11 cellular contexts compared by ENCODE assay signal in genomic region chr21:24514081-24514733, GRCh38.
DNase-seq lines count a peak whose midpoint lies in the region; ATAC-seq, FAIRE-seq and TF ChIP-seq lines count a peak whose summit lies in the region.
"Had no signal": no experiment of that assay in that cellular context is flagged by ENCODE, and none has a peak within 500 bp of the region (broad histone marks: within the 10 kb centered on the region; RNA-seq: fewer than 3 reads in every experiment).

No MANE protein-coding gene starts in this region.

- no peak overlapping the region for H3K27ac ChIP-seq in pancreas
- H3K27ac ChIP-seq: upper lobe of left lung had no signal

- ATAC-seq in GM21576 (IDR thresholded peaks at IDR 0.05; ENCODE audit: unreplicated experiment) (no peak), pancreas (no peak)
- ATAC-seq: naive thymus-derived CD4-positive, alpha-beta T cell had no signal

- peak; percentile 31 for DNase-seq in CD1c-positive myeloid dendritic cell (ENCODE audit: extremely low spot score)
- peak; percentile 10 for DNase-seq in KBM-7
- DNase-seq in RPMI8226: peak; percentile 3
- peak; percentile 0 for DNase-seq in iris pigment epithelial cell (ENCODE audit: low read depth)
- DNase-seq in activated T-cell treated with anti-CD3 and anti-CD28 coated beads, Interleukin-2, amount 50 U/mL, for 1 hour: no peak
- no peak for DNase-seq in pancreas
- DNase-seq in activated CD4-positive, alpha-beta T cell treated with anti-CD3 and anti-CD28 coated beads, Interleukin-2, amount 50 U/mL, for 48 hours: no peak
- DNase-seq: upper lobe of left lung had no signal

- FAIRE-seq in pancreas (lab: Jason Lieb, UNC): no peak
- FAIRE-seq: GM18507 had no signal

- H3K4me1 ChIP-seq in pancreas: no peaks in the 10 kb centered on the region
- H3K4me1 ChIP-seq: upper lobe of left lung had no signal

- TF ChIP-seq CTCF in pancreas (IDR thresholded peaks at IDR 0.05): peak in 2 of 4 donors; percentile 33 to 37

- H3K36me3 ChIP-seq in pancreas: no peaks in the 10 kb centered on the region
- H3K36me3 ChIP-seq: upper lobe of left lung had no signal

- WGBS in pancreas, 2 donors: 13 to 16% methylated on average over 6 of the region's 6 CpGs

- in situ Hi-C loops in KBM-7 (cut with MboI; ENCODE audit: low pct_unique_long_range_greater_than_20kb, low sequenced_read_pairs): no loop called here

- peaks cover 0 to 7% (median 5%) of the 10 kb centered on the region in 4 donors for H3K27me3 ChIP-seq in pancreas
- H3K27me3 ChIP-seq: upper lobe of left lung had no signal

- no peaks in the 10 kb centered on the region for H3K9me3 ChIP-seq in pancreas
- H3K9me3 ChIP-seq: upper lobe of left lung had no signal

- H3K4me3 ChIP-seq in pancreas: no peak overlapping the region
- H3K4me3 ChIP-seq: upper lobe of left lung had no signal

- intact Hi-C loops in pancreas (cut with DNase I): no loop called here

Comparison
In these comparisons a context has a peak if more than half of its experiments do, and no peak if none do; other contexts are left out.
1. DNase-seq: peak in CD1c-positive myeloid dendritic cell (single experiment), KBM-7 (single experiment), RPMI8226 (single experiment) and iris pigment epithelial cell (single experiment); none in activated T-cell treated with anti-CD3 and anti-CD28 coated beads, Interleukin-2, amount 50 U/mL, for 1 hour (single experiment), pancreas (0 of 6) and activated CD4-positive, alpha-beta T cell treated with anti-CD3 and anti-CD28 coated beads, Interleukin-2, amount 50 U/mL, for 48 hours (0 of 2).